In the genomic region with DNA sequence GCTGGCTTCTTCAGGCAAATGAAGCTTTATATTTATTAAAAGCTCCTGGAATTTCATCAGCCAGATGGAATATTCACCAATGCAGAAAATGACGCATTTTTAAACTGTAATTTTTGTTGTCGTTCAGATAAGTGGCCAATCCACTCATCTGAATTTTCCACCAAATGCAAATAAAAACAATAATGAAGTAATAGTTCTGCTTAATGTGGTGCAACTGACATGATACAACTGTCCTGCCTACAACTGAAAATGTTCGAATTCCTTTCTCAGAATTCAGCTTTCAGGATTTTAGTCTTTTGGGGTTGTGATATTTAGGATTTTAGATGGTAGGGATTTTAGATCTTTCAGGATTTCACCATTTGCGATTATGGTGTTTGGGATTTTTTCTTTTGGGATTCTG, we compare ENCODE assay signal across 35 cellular contexts.
"Had no signal": no experiment of that assay in that cellular context is flagged by ENCODE, and none has a peak within 500 bp of the region (broad histone marks: within the 10 kb centered on the region; RNA-seq: fewer than 3 reads in every experiment).

No MANE protein-coding gene starts in this region.

- H3K9me3 Mint-ChIP-seq: activated B cell treated with CpG ODN at 0.5 μM for 24 hours; activated CD4-positive, alpha-beta memory T cell treated with anti-CD3 and anti-CD28 coated beads for 36 hours; activated CD4-positive, alpha-beta T cell treated with anti-CD3 and anti-CD28 coated beads, Interleukin-2, amount 10 ng/mL, durations not matched to agents 24 days and 14 days; activated CD8-positive, alpha-beta T cell treated with anti-CD3 and anti-CD28 coated beads for 36 hours; activated naive CD4-positive, alpha-beta T cell treated with anti-CD3 and anti-CD28 coated beads for 36 hours; activated naive CD4-positive, alpha-beta T cell treated with anti-CD3 and anti-CD28 coated beads, Interleukin-2, amount 50 U/mL, for 72 hours; activated naive CD8-positive, alpha-beta T cell treated with anti-CD3 and anti-CD28 coated beads for 36 hours; activated T-cell treated with anti-CD3 and anti-CD28 coated beads, Interleukin-2, amount 50 U/mL, for 4 hours; activated T-cell treated with anti-CD3 and anti-CD28 coated beads, Interleukin-2, amount 50 U/mL, for 72 hours; activated T-helper 1 cell treated with anti-CD3 and anti-CD28 coated beads, Interleukin-12 subunit alpha, Interleukin-12 subunit beta, Interleukin-2, Interleukin-4 antibody, amounts not matched to agents 30 ng/mL and 10 ng/mL and 1 ng/mL, durations not matched to agents 14 hours and 24 hours and 36 hours; activated T-helper 17 cell treated with anti-CD3 and anti-CD28 coated beads, Interleukin-2, amount 50 U/mL, for 72 hours; central memory CD8-positive, alpha-beta T cell; T-cell; T-helper 2 cell treated with Interferon-gamma antibody and Interleukin-4, amounts not matched to agents 5 μg/mL and 100 μg/mL, for 36 hours had no signal

- H3K9me3 ChIP-seq: adrenal gland, body of pancreas, breast epithelium had no signal

- H3K27me3 ChIP-seq: adrenal gland, body of pancreas, brain microvascular endothelial cell, breast epithelium had no signal

- H3K36me3 Mint-ChIP-seq: activated CD4-positive, alpha-beta memory T cell treated with anti-CD3 and anti-CD28 coated beads for 36 hours; activated naive CD4-positive, alpha-beta T cell treated with anti-CD3 and anti-CD28 coated beads, Interleukin-2, amount 50 U/mL, for 72 hours; activated naive CD8-positive, alpha-beta T cell treated with anti-CD3 and anti-CD28 coated beads for 36 hours; T-cell had no signal

- ATAC-seq: activated CD8-positive, alpha-beta T cell treated with anti-CD3 and anti-CD28 coated beads for 36 hours; activated naive CD4-positive, alpha-beta T cell treated with anti-CD3 and anti-CD28 coated beads, Interleukin-2, amount 50 U/mL, for 72 hours; activated T-cell treated with anti-CD3 and anti-CD28 coated beads, Interleukin-2, amount 50 U/mL, for 4 hours; activated T-cell treated with anti-CD3 and anti-CD28 coated beads, Interleukin-2, amount 50 U/mL, for 72 hours; activated T-helper 17 cell treated with anti-CD3 and anti-CD28 coated beads, Interleukin-2, amount 50 U/mL, for 72 hours; body of pancreas; T-cell had no signal

- DNase-seq: activated B cell treated with CpG ODN at 0.5 μM for 24 hours; activated CD4-positive, alpha-beta memory T cell treated with anti-CD3 and anti-CD28 coated beads for 36 hours; activated CD4-positive, alpha-beta T cell treated with anti-CD3 and anti-CD28 coated beads for 4 hours; activated CD4-positive, alpha-beta T cell treated with anti-CD3 and anti-CD28 coated beads, Interleukin-2, amount 10 ng/mL, durations not matched to agents 24 days and 14 days; activated CD4-positive, alpha-beta T cell treated with anti-CD3 and anti-CD28 coated beads, Interleukin-2, amount 50 U/mL, for 1 hour; activated CD4-positive, alpha-beta T cell treated with anti-CD3 and anti-CD28 coated beads, Interleukin-2, amount 50 U/mL, for 4 hours; activated CD4-positive, CD25-positive, alpha-beta regulatory T cell treated with anti-CD3 and anti-CD28 coated beads, Interleukin-2, amount 50 U/mL, for 72 hours; activated CD8-positive, alpha-beta memory T cell treated with anti-CD3 and anti-CD28 coated beads, Interleukin-2, amount 50 U/mL, for 4 hours; activated CD8-positive, alpha-beta T cell treated with anti-CD3 and anti-CD28 coated beads for 36 hours; activated effector memory CD4-positive, alpha-beta T cell treated with anti-CD3 and anti-CD28 coated beads, Interleukin-2, amount 50 U/mL, for 16 hours; activated gamma-delta T cell treated with Interleukin-2 at 50 U/mL for 16 hours; activated naive CD4-positive, alpha-beta T cell; activated naive CD4-positive, alpha-beta T cell treated with anti-CD3 and anti-CD28 coated beads for 36 hours; activated naive CD4-positive, alpha-beta T cell treated with anti-CD3 and anti-CD28 coated beads, Interleukin-2, amount 50 U/mL, for 16 hours; activated naive CD8-positive, alpha-beta T cell treated with anti-CD3 and anti-CD28 coated beads for 36 hours; activated T-cell treated with anti-CD3 and anti-CD28 coated beads for 4 hours; activated T-cell treated with anti-CD3 and anti-CD28 coated beads, Interleukin-2, amount 50 U/mL, for 1 hour; activated T-cell treated with anti-CD3 and anti-CD28 coated beads, Interleukin-2, amount 50 U/mL, for 4 hours; activated T-cell treated with anti-CD3 and anti-CD28 coated beads, Interleukin-2, amount 50 U/mL, for 72 hours; adrenal gland; amniotic stem cell; aorta; body of pancreas; brain microvascular endothelial cell; cerebellar nuclear complex; T-cell; T-helper 2 cell; T-helper 9 cell had no signal

- H3K4me1 Mint-ChIP-seq: activated B cell treated with CpG ODN at 0.5 μM for 24 hours; activated CD4-positive, alpha-beta T cell treated with anti-CD3 and anti-CD28 coated beads, Interleukin-2, amount 10 ng/mL, durations not matched to agents 24 days and 14 days; activated naive CD8-positive, alpha-beta T cell treated with anti-CD3 and anti-CD28 coated beads for 36 hours; activated T-helper 17 cell treated with anti-CD3 and anti-CD28 coated beads, Interleukin-2, amount 50 U/mL, for 72 hours; central memory CD8-positive, alpha-beta T cell; T-cell had no signal

- H3K27ac Mint-ChIP-seq: activated B cell treated with CpG ODN at 0.5 μM for 24 hours; activated CD4-positive, alpha-beta memory T cell treated with anti-CD3 and anti-CD28 coated beads for 36 hours; activated CD4-positive, alpha-beta T cell treated with anti-CD3 and anti-CD28 coated beads, Interleukin-2, amount 10 ng/mL, durations not matched to agents 24 days and 14 days; activated CD8-positive, alpha-beta T cell treated with anti-CD3 and anti-CD28 coated beads for 36 hours; activated naive CD4-positive, alpha-beta T cell treated with anti-CD3 and anti-CD28 coated beads for 36 hours; activated naive CD8-positive, alpha-beta T cell treated with anti-CD3 and anti-CD28 coated beads for 36 hours; activated T-cell treated with anti-CD3 and anti-CD28 coated beads, Interleukin-2, amount 50 U/mL, for 72 hours; activated T-helper 1 cell treated with anti-CD3 and anti-CD28 coated beads, Interleukin-12 subunit alpha, Interleukin-12 subunit beta, Interleukin-2, Interleukin-4 antibody, amounts not matched to agents 30 ng/mL and 10 ng/mL and 1 ng/mL, durations not matched to agents 14 hours and 24 hours and 36 hours; activated T-helper 17 cell treated with anti-CD3 and anti-CD28 coated beads, Interleukin-2, amount 50 U/mL, for 72 hours; T-cell; T-helper 2 cell treated with Interferon-gamma antibody and Interleukin-4, amounts not matched to agents 5 μg/mL and 100 μg/mL, for 36 hours had no signal

- H3K4me3 ChIP-seq: adrenal gland, body of pancreas, breast epithelium had no signal

- H3K4me3 Mint-ChIP-seq: activated B cell treated with CpG ODN at 0.5 μM for 24 hours; activated CD4-positive, alpha-beta memory T cell treated with anti-CD3 and anti-CD28 coated beads for 36 hours; activated CD4-positive, alpha-beta T cell treated with anti-CD3 and anti-CD28 coated beads, Interleukin-2, amount 10 ng/mL, durations not matched to agents 24 days and 14 days; activated CD8-positive, alpha-beta T cell treated with anti-CD3 and anti-CD28 coated beads for 36 hours; activated naive CD4-positive, alpha-beta T cell treated with anti-CD3 and anti-CD28 coated beads for 36 hours; activated naive CD8-positive, alpha-beta T cell treated with anti-CD3 and anti-CD28 coated beads for 36 hours; activated T-cell treated with anti-CD3 and anti-CD28 coated beads, Interleukin-2, amount 50 U/mL, for 4 hours; activated T-cell treated with anti-CD3 and anti-CD28 coated beads, Interleukin-2, amount 50 U/mL, for 72 hours; activated T-helper 1 cell treated with anti-CD3 and anti-CD28 coated beads, Interleukin-12 subunit alpha, Interleukin-12 subunit beta, Interleukin-2, Interleukin-4 antibody, amounts not matched to agents 30 ng/mL and 10 ng/mL and 1 ng/mL, durations not matched to agents 14 hours and 24 hours and 36 hours; activated T-helper 17 cell treated with anti-CD3 and anti-CD28 coated beads, Interleukin-2, amount 50 U/mL, for 72 hours; central memory CD8-positive, alpha-beta T cell; T-cell; T-helper 2 cell treated with Interferon-gamma antibody and Interleukin-4, amounts not matched to agents 5 μg/mL and 100 μg/mL, for 36 hours had no signal

- H3K36me3 ChIP-seq: adrenal gland, brain microvascular endothelial cell, breast epithelium had no signal

- H3K27ac ChIP-seq: adrenal gland, body of pancreas, brain microvascular endothelial cell, VCaP had no signal

- H3K27me3 Mint-ChIP-seq: activated naive CD8-positive, alpha-beta T cell treated with anti-CD3 and anti-CD28 coated beads for 36 hours; activated T-helper 17 cell treated with anti-CD3 and anti-CD28 coated beads, Interleukin-2, amount 50 U/mL, for 72 hours had no signal
